15 cellular contexts compared by ENCODE assay signal in genomic region chr1:66266350-66266749, GRCh38.
A peak's percentile ranks its signal among the peaks of the same experiment; 100 is the strongest.
DNase-seq lines count a peak whose midpoint lies in the region; ATAC-seq and TF ChIP-seq lines count a peak whose summit lies in the region.
"Had no signal": no experiment of that assay in that cellular context is flagged by ENCODE, and none has a peak within 500 bp of the region (broad histone marks: within the 10 kb centered on the region; RNA-seq: fewer than 3 reads in every experiment).

No MANE protein-coding gene starts in this region.

- no peak for DNase-seq in right cardiac atrium
- no peak for DNase-seq in Right ventricle myocardium superior
- peak; percentile 31 for DNase-seq in NCI-H510A (lab: John Stamatoyannopoulos, UW)
- no peak for DNase-seq in esophagus squamous epithelium (lab: John Stamatoyannopoulos, UW)
- DNase-seq in thyroid gland = no peak
- no peak for DNase-seq in NCI-H2196 treated with DMSO at 0.1 percent for 48 hours (lab: John Stamatoyannopoulos, UW; ENCODE audit: unreplicated experiment)
- no peak for DNase-seq in omental fat pad (ENCODE audit: low spot score)
- no peak for DNase-seq in ACHN
- DNase-seq: activated CD4-positive, alpha-beta T cell treated with anti-CD3 and anti-CD28 coated beads for 36 hours; GDM1; GOT3; posterior cingulate gyrus; stimulated activated CD4-positive, alpha-beta T cell treated with anti-CD3 and anti-CD28 coated beads, Interleukin-4, amount 100 ng/mL, for 1 hour; stimulated activated naive CD4-positive, alpha-beta T cell treated with Interleukin-2 at 50 U/mL for 16 hours; T-helper 1 cell had no signal

- peaks cover 6% of the 10 kb centered on the region for H3K4me1 ChIP-seq in right cardiac atrium (ENCODE audit: control insufficient read depth, insufficient read depth, low read length)
- H3K4me1 ChIP-seq in esophagus squamous epithelium = peaks cover 9 to 44% (median 26%) of the 10 kb centered on the region in 3 donors
- H3K4me1 ChIP-seq in thyroid gland = peaks cover 15 to 20% of the 10 kb centered on the region in 2 donors

- ATAC-seq in right cardiac atrium (no peak), Right ventricle myocardium superior (ENCODE audit: poor library complexity) (no peak), omental fat pad (ENCODE audit: low FRiP score) (no peak)
- ATAC-seq: activated CD4-positive, alpha-beta T cell treated with anti-CD3 and anti-CD28 coated beads for 36 hours had no signal

- intact Hi-C loops in right cardiac atrium (cut with DNase I) = loop anchor here in 2 of 4 donors (5.0 to 10.0 kb wide), 2 partner anchors 66 to 68 kb away; no protein-coding TSS in a partner anchor
- intact Hi-C loops in Right ventricle myocardium superior (cut with DNase I) = no loop called here
- intact Hi-C loops in esophagus squamous epithelium (cut with DNase I) = no loop called here
- intact Hi-C loops in thyroid gland (cut with DNase I) = loop anchor here (10.0 kb wide), 1 partner anchor 58 kb away; no protein-coding TSS in a partner anchor

- TF ChIP-seq CTCF in esophagus squamous epithelium (IDR thresholded peaks at IDR 0.05) (no peak), thyroid gland (IDR thresholded peaks at IDR 0.05) (no peak), omental fat pad (IDR thresholded peaks at IDR 0.05) (no peak)

- 43% methylated on average over 6 of the region's 6 CpGs for WGBS in right cardiac atrium
- WGBS in esophagus squamous epithelium, 2 donors = 32 to 52% methylated on average over 6 of the region's 6 CpGs
- WGBS in thyroid gland, 2 donors = 43 to 46% methylated on average over 6 of the region's 6 CpGs

- in situ Hi-C loops in ACHN (cut with HindIII; ENCODE audit: low pct_ligation_motif_present, low pct_unique_long_range_greater_than_20kb, low sequenced_read_pairs) = no loop called here

- peak overlapping the region; percentile 92 for H3K27ac ChIP-seq in right cardiac atrium (ENCODE audit: low read length)
- H3K27ac ChIP-seq in esophagus squamous epithelium = peak overlapping the region in 3 of 4 donors; percentile 13 to 40 (median 33)
- peak overlapping the region in 2 of 3 donors; percentile 29 to 65 for H3K27ac ChIP-seq in thyroid gland

- H3K27me3 ChIP-seq in right cardiac atrium (ENCODE audit: control insufficient read depth, insufficient read depth) (no peaks in the 10 kb centered on the region), esophagus squamous epithelium (no peaks in the 10 kb centered on the region), thyroid gland (no peaks in the 10 kb centered on the region)

- TF ChIP-seq POLR2A in esophagus squamous epithelium (IDR thresholded peaks at IDR 0.05) = no peak
- no peak for TF ChIP-seq POLR2A in thyroid gland (IDR thresholded peaks at IDR 0.05)

- H3K36me3 ChIP-seq in esophagus squamous epithelium (no peaks in the 10 kb centered on the region), thyroid gland (no peaks in the 10 kb centered on the region)

- H3K4me3 ChIP-seq in right cardiac atrium (ENCODE audit: low read length) (no peak overlapping the region), esophagus squamous epithelium (no peak overlapping the region), thyroid gland (replicated peaks in 1 of 3) (no peak overlapping the region)

- no peaks in the 10 kb centered on the region for H3K9me3 ChIP-seq in right cardiac atrium (ENCODE audit: control insufficient read depth, low read length)
- H3K9me3 ChIP-seq in esophagus squamous epithelium = no peaks in the 10 kb centered on the region
- no peaks in the 10 kb centered on the region for H3K9me3 ChIP-seq in thyroid gland

Comparison
In these comparisons a context has a peak if more than half of its experiments do, and no peak if none do; other contexts are left out.
1. H3K27ac ChIP-seq: peak in every context shown above with its lines; median percentile 92 in right cardiac atrium; 47 in thyroid gland; 33 in esophagus squamous epithelium.